8 cellular contexts compared by ENCODE assay signal in the genomic region with DNA sequence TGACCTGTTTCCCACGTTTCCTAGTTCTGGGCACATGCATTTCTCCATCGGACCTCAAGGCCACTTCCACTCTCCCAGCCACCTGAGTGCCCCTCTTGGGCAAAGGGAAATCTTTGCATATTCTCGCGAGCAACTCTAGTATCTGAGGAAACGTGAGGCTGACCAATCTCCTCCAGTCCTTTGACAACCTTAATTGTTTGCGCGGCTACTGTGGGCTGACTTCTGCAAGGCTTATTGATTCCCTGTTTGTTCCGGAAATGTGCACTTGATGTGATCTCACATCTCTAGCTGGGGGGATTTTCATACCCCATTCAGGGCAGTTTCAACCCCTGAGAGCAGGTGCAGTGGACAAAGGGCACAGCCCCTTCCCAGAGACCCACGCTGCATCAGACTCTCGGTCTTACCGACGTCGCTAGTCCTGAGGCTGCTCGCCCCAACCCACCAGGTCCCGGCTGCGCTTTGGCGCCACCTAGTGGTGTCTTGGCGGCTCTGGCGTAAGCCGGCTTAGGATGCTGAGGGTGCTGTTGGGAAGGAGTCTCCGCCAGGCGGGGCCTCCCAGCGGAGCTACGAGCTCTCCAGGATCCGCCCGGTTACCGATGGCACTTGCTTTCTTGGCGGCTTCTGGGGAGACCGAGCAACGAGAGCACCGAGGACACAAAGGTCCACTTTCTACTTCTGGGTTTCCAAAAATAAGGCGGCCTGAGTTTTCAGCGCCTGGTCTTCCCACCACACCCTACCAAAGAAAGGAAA. TPM values are rescaled to one million over a fixed set of nuclear protein-coding genes. Genes with fewer than 3 reads are reported as not detected.
DNase-seq lines count a peak whose midpoint lies in the region; ATAC-seq and TF ChIP-seq lines count a peak whose summit lies in the region.

No MANE protein-coding gene starts in this region.

- TF ChIP-seq CTCF in GM12801 (IDR thresholded peaks at IDR 0.05; ENCODE audit: extremely low read depth, insufficient read length) (peak; percentile 73), parathyroid adenoma (IDR thresholded peaks at IDR 0.05) (peak; percentile 95), transverse colon (IDR thresholded peaks at IDR 0.05) (peak; percentile 90 to 98 (median 97))

- no peaks in the 10 kb centered on the region for H3K9me3 ChIP-seq in parathyroid adenoma (ENCODE audit: control insufficient read depth, low read length)
- H3K9me3 ChIP-seq in transverse colon: no peaks in the 10 kb centered on the region

- H3K27me3 ChIP-seq in parathyroid adenoma (ENCODE audit: control insufficient read depth, insufficient read depth, low read length) (peaks cover 6% of the 10 kb centered on the region), transverse colon (peaks cover 51% of the 10 kb centered on the region)

- no peaks in the 10 kb centered on the region for H3K79me2 ChIP-seq in parathyroid adenoma

- H3K9ac ChIP-seq in parathyroid adenoma: no peak overlapping the region

- H2AFZ ChIP-seq in parathyroid adenoma: peak overlapping the region; percentile 74

- H3K9me3 Mint-ChIP-seq in activated naive CD4-positive, alpha-beta T cell treated with anti-CD3 and anti-CD28 coated beads, Interleukin-2, amount 50 U/mL, for 72 hours: no peaks in the 10 kb centered on the region

- H3K36me3 ChIP-seq in parathyroid adenoma (ENCODE audit: control insufficient read depth, insufficient read depth, low read length) (no peaks in the 10 kb centered on the region), transverse colon (no peaks in the 10 kb centered on the region)

- H3K4me3 ChIP-seq in parathyroid adenoma (ENCODE audit: low read depth, low read length): no peak overlapping the region
- H3K4me3 ChIP-seq in transverse colon: peak overlapping the region in 2 of 4 donors; percentile 18 to 31

- intact Hi-C loops in Right ventricle myocardium superior (cut with DNase I): loop anchor here (2.0 kb wide), 1 partner anchor 92 kb away; no protein-coding TSS in a partner anchor
- intact Hi-C loops in transverse colon (cut with DNase I; ENCODE audit: low total_unique reads): loop anchor here (2.0 kb wide), 1 partner anchor 90 kb away; no protein-coding TSS in a partner anchor

- DNase-seq in NAMALWA (ENCODE audit: low spot score) (peak; percentile 90), SKM-1 (lab: John Stamatoyannopoulos, UW; ENCODE audit: unreplicated experiment) (peak; percentile 70), Right ventricle myocardium superior (peak; percentile 93), transverse colon (peak; percentile 90)
- peak; percentile 86 to 94 for DNase-seq in activated naive CD4-positive, alpha-beta T cell treated with anti-CD3 and anti-CD28 coated beads, Interleukin-2, amount 50 U/mL, for 72 hours (ENCODE audit: low spot score in 2 of 2)

- H3K4me1 ChIP-seq in parathyroid adenoma (no peaks in the 10 kb centered on the region), transverse colon (peaks cover 0 to 10% (median 8%) of the 10 kb centered on the region in 4 donors)

- in situ Hi-C loops in transverse colon (cut with MboI; ENCODE audit: low pct_ligation_motif_present in 1 of 4, low pct_unique_long_range_greater_than_20kb in 1 of 4, low sequenced_read_pairs in 3 of 4): loop anchor here in 1 of 4 donors (10.0 kb wide), 1 partner anchor 88 kb away; no protein-coding TSS in a partner anchor

- peak overlapping the region in 1 of 2 donors; percentile 34 for H3K27ac Mint-ChIP-seq in activated naive CD4-positive, alpha-beta T cell treated with anti-CD3 and anti-CD28 coated beads, Interleukin-2, amount 50 U/mL, for 72 hours

- H3K27ac ChIP-seq in parathyroid adenoma (no peak overlapping the region), transverse colon (no peak overlapping the region)

- no peak for TF ChIP-seq POLR2A in transverse colon (IDR thresholded peaks at IDR 0.05)

- peaks cover 0 to 4% of the 10 kb centered on the region in 2 donors for H3K36me3 Mint-ChIP-seq in activated naive CD4-positive, alpha-beta T cell treated with anti-CD3 and anti-CD28 coated beads, Interleukin-2, amount 50 U/mL, for 72 hours

- peak overlapping the region; percentile 34 for H3K4me2 ChIP-seq in parathyroid adenoma (ENCODE audit: low read length)

- ATAC-seq in HG02588 (IDR thresholded peaks at IDR 0.05; ENCODE audit: unreplicated experiment): peak; percentile 92
- ATAC-seq in activated naive CD4-positive, alpha-beta T cell treated with anti-CD3 and anti-CD28 coated beads, Interleukin-2, amount 50 U/mL, for 72 hours: peak; percentile 93 to 96
- ATAC-seq in Right ventricle myocardium superior (ENCODE audit: poor library complexity): peak; percentile 99

- no peak for TF ChIP-seq EP300 in transverse colon (IDR thresholded peaks at IDR 0.05; ENCODE audit: low read depth)

- WGBS in transverse colon (ENCODE audit: low coverage in 1 of 2), 2 donors: 3 to 8% methylated on average over 5 to 29 of the region's 33 CpGs

RNA-seq across cellular contexts. Expression of a gene that starts 24.8 kb away (rescaled TPM):
- 1 to 10 TPM; 6.6 to 9.3 TPM for total RNA-seq in activated naive CD4-positive, alpha-beta T cell treated with anti-CD3 and anti-CD28 coated beads, Interleukin-2, amount 50 U/mL, for 72 hours
- total RNA-seq in Right ventricle myocardium superior (53.9 TPM), transverse colon (100 to 1,000 TPM in 1 of 4 donors, 10 to 100 TPM in 3; 83.8 to 431 (median 98.0) TPM)

RNA-seq across cellular contexts. Expression of a gene that starts 36.6 kb away (rescaled TPM):
- total RNA-seq in activated naive CD4-positive, alpha-beta T cell treated with anti-CD3 and anti-CD28 coated beads, Interleukin-2, amount 50 U/mL, for 72 hours: 10 to 100 TPM in 1 of 2 donors, 1 to 10 TPM in 1; 9.3 to 11.0 TPM
- total RNA-seq in Right ventricle myocardium superior: 96.9 TPM
- total RNA-seq in transverse colon: 10 to 100 TPM; 15.7 to 58.4 (median 37.9) TPM

RNA-seq across cellular contexts. Expression of a gene that starts 54.9 kb away (rescaled TPM):
- total RNA-seq in activated naive CD4-positive, alpha-beta T cell treated with anti-CD3 and anti-CD28 coated beads, Interleukin-2, amount 50 U/mL, for 72 hours: not detected
- total RNA-seq in Right ventricle myocardium superior: not detected
- total RNA-seq in transverse colon: 1 to 10 TPM in 3 of 4 donors, not detected in 1; 1.5 to 2.9 (median 2.7) TPM
